In the genomic region with DNA sequence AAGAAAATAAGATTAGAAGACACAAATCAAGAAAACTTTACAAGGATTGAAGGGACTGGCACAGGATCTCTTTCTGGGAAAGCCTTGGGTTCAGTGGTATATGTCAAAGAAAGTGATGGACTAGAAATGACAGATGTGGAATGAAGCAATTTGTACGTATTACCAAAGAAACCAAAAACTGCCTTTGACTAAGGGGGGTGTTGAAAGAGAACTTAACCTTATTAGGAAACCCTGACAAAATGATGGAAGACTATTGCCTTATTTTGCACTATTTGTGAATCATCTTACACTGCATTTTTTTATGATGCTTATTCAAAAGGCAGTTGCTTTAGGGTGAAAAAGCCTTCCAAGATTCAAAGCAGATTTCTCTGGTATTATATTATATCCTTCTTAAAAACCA, we compare ENCODE assay signal across 23 cellular contexts. TPM values are rescaled to one million over a fixed set of nuclear protein-coding genes. Genes with fewer than 3 reads are reported as not detected.
DNase-seq lines count a peak whose midpoint lies in the region; ATAC-seq and TF ChIP-seq lines count a peak whose summit lies in the region.
"Had no signal": no experiment of that assay in that cellular context is flagged by ENCODE, and none has a peak within 500 bp of the region (broad histone marks: within the 10 kb centered on the region; RNA-seq: fewer than 3 reads in every experiment).

No MANE protein-coding gene starts in this region.

- DNase-seq in AG08395 (ENCODE audit: low spot score) (peak; percentile 6), GF-D8 (lab: John Stamatoyannopoulos, UW) (peak; percentile 26), NOMO-1 treated with DMSO at 0.1 percent for 48 hours (lab: John Stamatoyannopoulos, UW; ENCODE audit: unreplicated experiment) (peak; percentile 80), fibroblast of mammary gland (ENCODE audit: low read depth) (peak; percentile 67), lower leg skin (ENCODE audit: low spot score in 2 of 2) (no peak), posterior cingulate gyrus (no peak)
- no peak for DNase-seq in activated CD4-positive, alpha-beta T cell treated with anti-CD3 and anti-CD28 coated beads, Interleukin-2, amount 10 ng/mL, durations not matched to agents 24 days and 14 days
- DNase-seq: ACHN; activated CD4-positive, alpha-beta T cell treated with anti-CD3 and anti-CD28 coated beads, Interleukin-2, amount 50 U/mL, for 4 hours; activated CD8-positive, alpha-beta memory T cell treated with anti-CD3 and anti-CD28 coated beads, Interleukin-2, amount 50 U/mL, for 48 hours; activated effector memory CD4-positive, alpha-beta T cell treated with anti-CD3 and anti-CD28 coated beads, Interleukin-2, amount 50 U/mL, for 16 hours; brain microvascular endothelial cell; C1 segment of cervical spinal cord; hypothalamus; left lung; NCI-H1436 treated with DMSO at 0.1 percent for 48 hours; NCI-H510A; nucleus accumbens; SK-N-SH; small intestine; uterus had no signal

- TF ChIP-seq CTCF in fibroblast of mammary gland (conservative IDR thresholded peaks at IDR 0.05; ENCODE audit: control insufficient read depth, insufficient read depth, low read depth, low read length) (no peak), lower leg skin (IDR thresholded peaks at IDR 0.05) (no peak)

- intact Hi-C loops in lower leg skin (cut with DNase I; ENCODE audit: low total_unique reads): no loop called here
- intact Hi-C loops in activated CD4-positive, alpha-beta T cell treated with anti-CD3 and anti-CD28 coated beads, Interleukin-2, amount 10 ng/mL, durations not matched to agents 24 days and 14 days (cut with micrococcal nuclease): loop anchor here (10.0 kb wide), 2 partner anchors 486 to 706 kb away; a partner anchor contains a TSS
- intact Hi-C loops in posterior cingulate gyrus (cut with DNase I): loop anchor here (10.0 kb wide), 1 partner anchor 184 kb away; a partner anchor contains a TSS

- no peak overlapping the region for H3K4me3 ChIP-seq in fibroblast of mammary gland (ENCODE audit: control insufficient read depth, low read depth, low read length)
- H3K4me3 ChIP-seq in lower leg skin (ENCODE audit: low read depth, poor library complexity, severe bottlenecking): no peak overlapping the region
- H3K4me3 ChIP-seq: left lung, uterus had no signal

- H3K27me3 Mint-ChIP-seq in activated CD4-positive, alpha-beta T cell treated with anti-CD3 and anti-CD28 coated beads, Interleukin-2, amount 10 ng/mL, durations not matched to agents 24 days and 14 days: no peaks in the 10 kb centered on the region

- peaks cover 6% of the 10 kb centered on the region for H3K36me3 Mint-ChIP-seq in activated CD4-positive, alpha-beta T cell treated with anti-CD3 and anti-CD28 coated beads, Interleukin-2, amount 10 ng/mL, durations not matched to agents 24 days and 14 days (ENCODE audit: low read depth)

- TF ChIP-seq POLR2A in lower leg skin (IDR thresholded peaks at IDR 0.05): no peak

- no peak overlapping the region for H3K27ac Mint-ChIP-seq in activated CD4-positive, alpha-beta T cell treated with anti-CD3 and anti-CD28 coated beads, Interleukin-2, amount 10 ng/mL, durations not matched to agents 24 days and 14 days
- H3K27ac Mint-ChIP-seq: stimulated activated effector memory CD8-positive, alpha-beta T cell treated with anti-CD3 and anti-CD28 coated beads, Interleukin-12 subunit alpha, Interleukin-12 subunit beta, amount 100 ng/mL, for 72 hours had no signal

- 87 to 93% methylated on average over 1 of the region's 1 CpG for WGBS in lower leg skin, 2 donors

- H3K4me3 Mint-ChIP-seq in activated CD4-positive, alpha-beta T cell treated with anti-CD3 and anti-CD28 coated beads, Interleukin-2, amount 10 ng/mL, durations not matched to agents 24 days and 14 days: no peak overlapping the region
- H3K4me3 Mint-ChIP-seq: stimulated activated effector memory CD8-positive, alpha-beta T cell treated with anti-CD3 and anti-CD28 coated beads, Interleukin-12 subunit alpha, Interleukin-12 subunit beta, amount 100 ng/mL, for 72 hours had no signal

- H3K9me3 Mint-ChIP-seq in activated CD4-positive, alpha-beta T cell treated with anti-CD3 and anti-CD28 coated beads, Interleukin-2, amount 10 ng/mL, durations not matched to agents 24 days and 14 days: no peaks in the 10 kb centered on the region
- H3K9me3 Mint-ChIP-seq: stimulated activated effector memory CD8-positive, alpha-beta T cell treated with anti-CD3 and anti-CD28 coated beads, Interleukin-12 subunit alpha, Interleukin-12 subunit beta, amount 100 ng/mL, for 72 hours had no signal

- H3K4me1 Mint-ChIP-seq in activated CD4-positive, alpha-beta T cell treated with anti-CD3 and anti-CD28 coated beads, Interleukin-2, amount 10 ng/mL, durations not matched to agents 24 days and 14 days: peaks cover 21% of the 10 kb centered on the region

- no peak for ATAC-seq in GM21390 (IDR thresholded peaks at IDR 0.05; ENCODE audit: unreplicated experiment)
- ATAC-seq: left lung; stimulated activated effector memory CD8-positive, alpha-beta T cell treated with anti-CD3 and anti-CD28 coated beads, Interleukin-12 subunit alpha, Interleukin-12 subunit beta, amount 100 ng/mL, for 72 hours had no signal

RNA-seq across cellular contexts. Expression of a gene that starts 4.1 kb away (rescaled TPM):
- total RNA-seq in lower leg skin: 10 to 100 TPM in 2 of 4 donors, 1 to 10 TPM in 2; 7.0 to 12.6 (median 10.8) TPM
- total RNA-seq in activated CD4-positive, alpha-beta T cell treated with anti-CD3 and anti-CD28 coated beads, Interleukin-2, amount 10 ng/mL, durations not matched to agents 24 days and 14 days: 3.2 and 3.7 TPM in 2 replicates

RNA-seq across cellular contexts. Expression of a gene that starts 4.1 kb away (rescaled TPM):
- 1 to 10 TPM; 3.3 to 9.8 (median 5.7) TPM for total RNA-seq in lower leg skin
- total RNA-seq in activated CD4-positive, alpha-beta T cell treated with anti-CD3 and anti-CD28 coated beads, Interleukin-2, amount 10 ng/mL, durations not matched to agents 24 days and 14 days: 3.3 and 3.9 TPM in 2 replicates

RNA-seq across cellular contexts. Expression of a gene that starts 9.2 kb away (rescaled TPM):
- 1 to 10 TPM; 1.2 to 4.2 (median 2.7) TPM for total RNA-seq in lower leg skin
- total RNA-seq in activated CD4-positive, alpha-beta T cell treated with anti-CD3 and anti-CD28 coated beads, Interleukin-2, amount 10 ng/mL, durations not matched to agents 24 days and 14 days: 0.26 and 0.40 TPM in 2 replicates

RNA-seq across cellular contexts. Expression of a gene that starts 30.2 kb away (rescaled TPM):
- 10 to 100 TPM; 14.5 to 32.4 (median 25.4) TPM for total RNA-seq in lower leg skin
- total RNA-seq in activated CD4-positive, alpha-beta T cell treated with anti-CD3 and anti-CD28 coated beads, Interleukin-2, amount 10 ng/mL, durations not matched to agents 24 days and 14 days: 49.9 and 52.8 TPM in 2 replicates

RNA-seq across cellular contexts. Expression of a gene that starts 30.3 kb away (rescaled TPM):
- total RNA-seq in lower leg skin: 10 to 100 TPM; 26.6 to 33.0 (median 30.0) TPM
- 29.0 and 31.2 TPM in 2 replicates for total RNA-seq in activated CD4-positive, alpha-beta T cell treated with anti-CD3 and anti-CD28 coated beads, Interleukin-2, amount 10 ng/mL, durations not matched to agents 24 days and 14 days

Comparison
In these comparisons a context has a peak if more than half of its experiments do, and no peak if none do; other contexts are left out.
1. DNase-seq: peak in AG08395 (single experiment), GF-D8 (single experiment), NOMO-1 treated with DMSO at 0.1 percent for 48 hours (single experiment) and fibroblast of mammary gland (single experiment); none in lower leg skin (0 of 2), activated CD4-positive, alpha-beta T cell treated with anti-CD3 and anti-CD28 coated beads, Interleukin-2, amount 10 ng/mL, durations not matched to agents 24 days and 14 days (single experiment) and posterior cingulate gyrus (0 of 10).